Comparison of ENCODE assay signal across 9 cellular contexts in the genomic region with DNA sequence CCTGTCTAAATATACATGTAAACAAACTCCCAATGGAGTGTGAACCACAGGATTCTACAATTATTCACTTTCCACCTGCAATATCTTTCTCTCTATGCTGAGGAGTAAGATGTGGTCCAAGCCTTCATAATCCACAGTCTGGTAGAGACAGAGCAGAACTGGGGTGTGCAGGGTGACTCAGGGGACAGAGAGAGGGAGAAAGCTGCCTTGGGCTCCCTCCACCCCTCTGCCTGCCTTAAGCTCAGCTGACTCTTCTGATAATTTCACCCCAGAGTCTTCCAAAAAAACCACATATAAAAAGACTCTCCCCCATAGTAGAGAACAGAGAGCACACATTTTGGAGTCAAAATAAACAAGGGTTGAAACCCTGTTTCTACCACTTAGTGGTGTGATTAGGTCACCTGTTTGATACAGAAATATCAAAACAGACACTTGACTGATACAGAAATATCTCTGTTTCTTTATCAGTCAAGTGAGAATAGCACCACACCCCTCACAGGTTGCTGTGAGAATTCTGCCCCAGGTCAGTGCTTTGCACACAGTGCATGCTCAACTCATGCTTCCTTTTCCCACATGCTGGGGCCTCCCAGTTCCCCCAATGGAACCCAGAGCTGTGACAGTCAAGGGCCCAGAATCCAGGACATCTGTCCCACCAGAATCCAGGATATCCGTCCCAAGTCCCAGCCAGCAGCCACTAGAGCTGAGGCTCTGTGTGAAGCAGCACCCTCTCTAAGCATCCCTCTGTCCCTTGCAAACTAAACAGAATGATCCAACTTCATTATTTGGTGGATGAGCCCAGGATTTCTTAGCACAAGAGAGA. TPM values are rescaled to one million over a fixed set of nuclear protein-coding genes. Genes with fewer than 3 reads are reported as not detected.
DNase-seq lines count a peak whose midpoint lies in the region; ATAC-seq, FAIRE-seq and TF ChIP-seq lines count a peak whose summit lies in the region.
"Had no signal": no experiment of that assay in that cellular context is flagged by ENCODE, and none has a peak within 500 bp of the region (broad histone marks: within the 10 kb centered on the region; RNA-seq: fewer than 3 reads in every experiment).

No MANE protein-coding gene starts in this region.

- H3K36me3 Mint-ChIP-seq in astrocyte (ENCODE audit: low read depth, unreplicated experiment) = no peaks in the 10 kb centered on the region

- intact Hi-C loops in left ventricle myocardium superior (cut with micrococcal nuclease) = no loop called here

- whole genome bisulfite sequencing in upper lobe of left lung, 2 donors = 75 to 100% methylated on average over 1 of the region's 1 CpG

- H3K27ac Mint-ChIP-seq in astrocyte (ENCODE audit: unreplicated experiment) = peak overlapping the region; percentile 85

- H3K4me1 Mint-ChIP-seq in astrocyte (ENCODE audit: low read depth, unreplicated experiment) = peaks cover 13% of the 10 kb centered on the region

- H3K27me3 Mint-ChIP-seq in astrocyte (ENCODE audit: low read depth, unreplicated experiment) = peaks cover 32% of the 10 kb centered on the region

- no peaks in the 10 kb centered on the region for H4K20me1 ChIP-seq in astrocyte (ENCODE audit: insufficient read depth, low read length)

- no peaks in the 10 kb centered on the region for H3K79me2 ChIP-seq in astrocyte (ENCODE audit: insufficient read depth, low read length)

- no peak overlapping the region for H3K9ac ChIP-seq in astrocyte (ENCODE audit: low read length)

- FAIRE-seq in astrocyte (lab: Jason Lieb, UNC) = no peak

- TF ChIP-seq EP300 in upper lobe of left lung (IDR thresholded peaks at IDR 0.05) = no peak

- no peak overlapping the region for H3K4me3 Mint-ChIP-seq in astrocyte (ENCODE audit: unreplicated experiment)

- H2AFZ ChIP-seq in astrocyte (ENCODE audit: low read depth, low read length) = no peak overlapping the region

- no peaks in the 10 kb centered on the region for H3K27me3 ChIP-seq in right atrium auricular region
- H3K27me3 ChIP-seq in astrocyte (ENCODE audit: insufficient read depth, low read length) = peaks cover 2% of the 10 kb centered on the region
- no peaks in the 10 kb centered on the region for H3K27me3 ChIP-seq in upper lobe of left lung

- H3K4me1 ChIP-seq in right atrium auricular region (no peaks in the 10 kb centered on the region), astrocyte (ENCODE audit: insufficient read depth, low read length) (no peaks in the 10 kb centered on the region), upper lobe of left lung (peaks cover 0 to 16% (median 6%) of the 10 kb centered on the region in 4 donors)

- H3K27ac ChIP-seq in right atrium auricular region (no peak overlapping the region), astrocyte (ENCODE audit: low read depth, low read length) (no peak overlapping the region), upper lobe of left lung (peak overlapping the region; percentile 81 to 91 (median 85))
- H3K27ac ChIP-seq: VCaP had no signal

- H3K36me3 ChIP-seq in right atrium auricular region = no peaks in the 10 kb centered on the region
- no peaks in the 10 kb centered on the region for H3K36me3 ChIP-seq in astrocyte (ENCODE audit: insufficient read depth, low read length)
- H3K36me3 ChIP-seq in upper lobe of left lung = no peaks in the 10 kb centered on the region

- peaks cover 7% of the 10 kb centered on the region for H3K9me3 Mint-ChIP-seq in astrocyte (ENCODE audit: unreplicated experiment)

- no peak overlapping the region for H3K4me2 ChIP-seq in astrocyte (ENCODE audit: low read length)

- DNase-seq in left ventricle myocardium superior = no peak
- DNase-seq in right atrium auricular region (ENCODE audit: low spot score) = no peak
- no peak for DNase-seq in astrocyte (ENCODE audit: low read depth)
- DNase-seq in upper lobe of left lung = no peak
- no peak for DNase-seq in NCI-H146 (lab: John Stamatoyannopoulos, UW)
- DNase-seq in HuH-7.5 (ENCODE audit: low spot score) = no peak
- DNase-seq in Ammon's horn (ENCODE audit: low spot score) = no peak

- no peak for TF ChIP-seq CTCF in right atrium auricular region (IDR thresholded peaks at IDR 0.05)
- TF ChIP-seq CTCF in astrocyte (IDR thresholded peaks at IDR 0.05; ENCODE audit: insufficient read depth, low read depth, low read length) = no peak
- TF ChIP-seq CTCF in upper lobe of left lung (IDR thresholded peaks at IDR 0.05) = no peak

- H3K4me3 ChIP-seq in right atrium auricular region = no peak overlapping the region
- no peak overlapping the region for H3K4me3 ChIP-seq in astrocyte (ENCODE audit: insufficient read depth, low read depth, low read length)
- H3K4me3 ChIP-seq in upper lobe of left lung = no peak overlapping the region

- ATAC-seq in left ventricle myocardium superior (peak; percentile 22), HG03460 (IDR thresholded peaks at IDR 0.05; ENCODE audit: unreplicated experiment) (peak; percentile 42), upper lobe of left lung (ENCODE audit: low FRiP score in 2 of 2) (peak in 1 of 2 donors; percentile 21)

- no peak for TF ChIP-seq POLR2A in upper lobe of left lung (IDR thresholded peaks at IDR 0.05)

- H3K9me3 ChIP-seq in right atrium auricular region (no peaks in the 10 kb centered on the region), astrocyte (ENCODE audit: insufficient read depth, low read depth, low read length) (no peaks in the 10 kb centered on the region), upper lobe of left lung (no peaks in the 10 kb centered on the region)

RNA-seq across cellular contexts. Expression of gene TREML2, which starts 1.3 kb away (rescaled TPM):
- total RNA-seq in left ventricle myocardium superior (not detected), right atrium auricular region (under 1 TPM in 1 of 2 donors, not detected in 1; 0.12 TPM), astrocyte (not detected in 2 replicates), upper lobe of left lung (1 to 10 TPM in 4 of 6 donors, under 1 TPM in 1, not detected in 1; 0.67 to 2.3 (median 1.5) TPM)

RNA-seq across cellular contexts. Expression of gene TREML4, which starts 28.5 kb away (rescaled TPM):
- total RNA-seq in left ventricle myocardium superior (not detected), right atrium auricular region (not detected), astrocyte (not detected in 2 replicates), upper lobe of left lung (not detected)

RNA-seq across cellular contexts. Expression of gene TREM2, which starts 36.7 kb away (rescaled TPM):
- total RNA-seq in left ventricle myocardium superior (0.59 TPM), right atrium auricular region (1 to 10 TPM; 1.6 to 7.0 TPM), astrocyte (not detected in 2 replicates), upper lobe of left lung (10 to 100 TPM in 5 of 6 donors, 1 to 10 TPM in 1; 6.5 to 66.6 (median 41.0) TPM)

RNA-seq across cellular contexts. Expression of gene TREML1, which starts 45.5 kb away (rescaled TPM):
- total RNA-seq in left ventricle myocardium superior (not detected), right atrium auricular region (not detected), astrocyte (not detected in 2 replicates), upper lobe of left lung (1 to 10 TPM in 4 of 6 donors, not detected in 2; 2.6 to 6.3 (median 4.4) TPM)

Comparison
In these comparisons a context has a peak if more than half of its experiments do, and no peak if none do; other contexts are left out.
1. H3K27ac ChIP-seq: peak in upper lobe of left lung (4 of 4); none in right atrium auricular region (0 of 2) and astrocyte (single experiment).